Comparison of ENCODE assay signal across 35 cellular contexts in the genomic region with DNA sequence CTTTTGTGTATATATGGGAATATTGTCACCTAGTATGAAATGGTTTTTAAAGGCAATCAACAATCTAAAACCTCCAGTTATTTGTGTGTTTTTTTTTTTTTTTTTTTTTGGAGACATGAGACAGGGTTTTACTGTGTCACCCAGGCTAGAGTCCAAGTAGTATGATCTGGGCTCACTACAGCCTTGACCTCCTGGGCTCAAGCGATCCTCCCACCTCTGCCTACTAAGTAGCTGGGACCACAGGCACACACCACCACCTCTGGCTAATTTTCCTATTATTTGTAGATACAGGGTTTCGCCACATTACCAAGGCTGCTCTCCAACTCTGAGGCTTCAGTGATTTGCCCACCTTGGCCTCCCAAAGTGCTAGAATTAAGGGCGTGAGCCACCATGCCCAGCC.
"Had no signal": no experiment of that assay in that cellular context is flagged by ENCODE, and none has a peak within 500 bp of the region (broad histone marks: within the 10 kb centered on the region; RNA-seq: fewer than 3 reads in every experiment).

No MANE protein-coding gene starts in this region.

- H3K36me3 Mint-ChIP-seq: activated CD4-positive, alpha-beta memory T cell treated with anti-CD3 and anti-CD28 coated beads for 36 hours; brain had no signal

- H3K4me1 ChIP-seq: ascending aorta, breast epithelium, colonic mucosa, gastroesophageal sphincter had no signal

- H3K36me3 ChIP-seq: ascending aorta, breast epithelium, cardiac muscle cell, colonic mucosa, gastroesophageal sphincter had no signal

- H3K27ac Mint-ChIP-seq: activated CD4-positive, alpha-beta memory T cell treated with anti-CD3 and anti-CD28 coated beads for 36 hours; activated CD4-positive, alpha-beta T cell treated with anti-CD3 and anti-CD28 coated beads for 36 hours; activated CD4-positive, alpha-beta T cell treated with anti-CD3 and anti-CD28 coated beads, Interleukin-2, amount 10 ng/mL, durations not matched to agents 24 days and 14 days; activated CD8-positive, alpha-beta memory T cell treated with anti-CD3 and anti-CD28 coated beads, Interleukin-2, amount 10 ng/mL, durations not matched to agents 7 days and 5 days; activated CD8-positive, alpha-beta T cell treated with anti-CD3 and anti-CD28 coated beads, Interleukin-2, amount 10 ng/mL, durations not matched to agents 7 days and 5 days; activated naive CD4-positive, alpha-beta T cell treated with anti-CD3 and anti-CD28 coated beads for 36 hours; activated naive CD4-positive, alpha-beta T cell treated with anti-CD3 and anti-CD28 coated beads, Interleukin-2, amount 50 U/mL, for 24 hours; activated naive CD8-positive, alpha-beta T cell treated with anti-CD3 and anti-CD28 coated beads for 36 hours; activated naive CD8-positive, alpha-beta T cell treated with anti-CD3 and anti-CD28 coated beads, Interleukin-2, amount 50 U/mL, for 24 hours; activated T-helper 1 cell treated with anti-CD3 and anti-CD28 coated beads, Interleukin-12 subunit alpha, Interleukin-12 subunit beta, Interleukin-2, Interleukin-4 antibody, amounts not matched to agents 30 ng/mL and 10 ng/mL and 1 ng/mL, durations not matched to agents 14 hours and 24 hours and 36 hours; activated T-helper 2 cell treated with anti-CD3 and anti-CD28 coated beads, Interferon-gamma antibody, Interleukin-2, Interleukin-4, amounts not matched to agents 10 μg/mL and 5 μg/mL and 100 μg/mL, durations not matched to agents 14 hours and 24 hours and 36 hours; brain; T-helper 17 cell; T-helper 2 cell treated with Interferon-gamma antibody and Interleukin-4, amounts not matched to agents 5 μg/mL and 100 μg/mL, for 36 hours had no signal

- H3K27me3 ChIP-seq: ascending aorta, breast epithelium, cardiac muscle cell, colonic mucosa, esophagus squamous epithelium, gastroesophageal sphincter had no signal

- H3K4me1 Mint-ChIP-seq: activated CD4-positive, alpha-beta T cell treated with anti-CD3 and anti-CD28 coated beads, Interleukin-2, amount 10 ng/mL, durations not matched to agents 24 days and 14 days; activated CD8-positive, alpha-beta memory T cell treated with anti-CD3 and anti-CD28 coated beads, Interleukin-2, amount 10 ng/mL, durations not matched to agents 7 days and 5 days; activated naive CD8-positive, alpha-beta T cell treated with anti-CD3 and anti-CD28 coated beads for 36 hours; brain had no signal

- H3K9me3 ChIP-seq: ascending aorta, breast epithelium, colonic mucosa, esophagus squamous epithelium, gastroesophageal sphincter had no signal

- H3K27me3 Mint-ChIP-seq: activated CD4-positive, alpha-beta memory T cell treated with anti-CD3 and anti-CD28 coated beads for 36 hours; activated CD4-positive, alpha-beta T cell treated with anti-CD3 and anti-CD28 coated beads for 36 hours; activated CD4-positive, alpha-beta T cell treated with anti-CD3 and anti-CD28 coated beads, Interleukin-2, amount 10 ng/mL, durations not matched to agents 24 days and 14 days; activated CD8-positive, alpha-beta memory T cell treated with anti-CD3 and anti-CD28 coated beads, Interleukin-2, amount 10 ng/mL, durations not matched to agents 7 days and 5 days; activated naive CD4-positive, alpha-beta T cell treated with anti-CD3 and anti-CD28 coated beads, Interleukin-2, amount 50 U/mL, for 24 hours; activated naive CD8-positive, alpha-beta T cell treated with anti-CD3 and anti-CD28 coated beads for 36 hours; activated naive CD8-positive, alpha-beta T cell treated with anti-CD3 and anti-CD28 coated beads, Interleukin-2, amount 50 U/mL, for 24 hours; brain; T-helper 17 cell had no signal

- H3K27ac ChIP-seq: ascending aorta, breast epithelium, cardiac muscle cell, colonic mucosa, epithelial cell of prostate, esophagus squamous epithelium, gastroesophageal sphincter had no signal

- DNase-seq: activated CD4-positive, alpha-beta memory T cell treated with anti-CD3 and anti-CD28 coated beads for 36 hours; activated CD4-positive, alpha-beta T cell treated with anti-CD3 and anti-CD28 coated beads for 36 hours; activated CD4-positive, alpha-beta T cell treated with anti-CD3 and anti-CD28 coated beads, Interleukin-2, amount 10 ng/mL, durations not matched to agents 24 days and 14 days; activated CD4-positive, CD25-positive, alpha-beta regulatory T cell; activated CD4-positive, CD25-positive, alpha-beta regulatory T cell treated with anti-CD3 and anti-CD28 coated beads, Interleukin-2, amount 50 U/mL, for 72 hours; activated CD8-positive, alpha-beta memory T cell treated with anti-CD3 and anti-CD28 coated beads, Interleukin-2, amount 10 ng/mL, durations not matched to agents 7 days and 5 days; activated CD8-positive, alpha-beta memory T cell treated with anti-CD3 and anti-CD28 coated beads, Interleukin-2, amount 50 U/mL, for 4 hours; activated CD8-positive, alpha-beta T cell treated with anti-CD3 and anti-CD28 coated beads, Interleukin-2, amount 10 ng/mL, durations not matched to agents 7 days and 5 days; activated effector memory CD4-positive, alpha-beta T cell treated with anti-CD3 and anti-CD28 coated beads, Interleukin-2, amount 50 U/mL, for 16 hours; activated naive CD4-positive, alpha-beta T cell treated with anti-CD3 and anti-CD28 coated beads for 36 hours; activated naive CD8-positive, alpha-beta T cell treated with anti-CD3 and anti-CD28 coated beads for 36 hours; activated naive CD8-positive, alpha-beta T cell treated with anti-CD3 and anti-CD28 coated beads, Interleukin-2, amount 50 U/mL, for 24 hours; activated T-cell treated with anti-CD3 and anti-CD28 coated beads, Interleukin-2, amount 50 U/mL, for 1 hour; activated T-cell treated with anti-CD3 and anti-CD28 coated beads, Interleukin-2, amount 50 U/mL, for 48 hours; central memory CD4-positive, alpha-beta T cell; cerebellar nuclear complex; colonic mucosa; effector CD8-positive, alpha-beta T cell; esophagus squamous epithelium; foreskin melanocyte; T-helper 1 cell; T-helper 17 cell; T1000 had no signal

- H3K4me3 ChIP-seq: ascending aorta, breast epithelium, cardiac muscle cell, colonic mucosa, esophagus squamous epithelium, gastroesophageal sphincter had no signal

- ATAC-seq: activated CD4-positive, alpha-beta T cell treated with anti-CD3 and anti-CD28 coated beads for 36 hours; activated CD8-positive, alpha-beta memory T cell treated with anti-CD3 and anti-CD28 coated beads, Interleukin-2, amount 10 ng/mL, durations not matched to agents 7 days and 5 days; activated CD8-positive, alpha-beta T cell treated with anti-CD3 and anti-CD28 coated beads, Interleukin-2, amount 10 ng/mL, durations not matched to agents 7 days and 5 days; activated naive CD8-positive, alpha-beta T cell treated with anti-CD3 and anti-CD28 coated beads, Interleukin-2, amount 50 U/mL, for 24 hours; gastroesophageal sphincter; T-helper 17 cell had no signal

- H3K4me3 Mint-ChIP-seq: activated CD4-positive, alpha-beta memory T cell treated with anti-CD3 and anti-CD28 coated beads for 36 hours; activated CD4-positive, alpha-beta T cell treated with anti-CD3 and anti-CD28 coated beads for 36 hours; activated CD4-positive, alpha-beta T cell treated with anti-CD3 and anti-CD28 coated beads, Interleukin-2, amount 10 ng/mL, durations not matched to agents 24 days and 14 days; activated CD8-positive, alpha-beta memory T cell treated with anti-CD3 and anti-CD28 coated beads, Interleukin-2, amount 10 ng/mL, durations not matched to agents 7 days and 5 days; activated CD8-positive, alpha-beta T cell treated with anti-CD3 and anti-CD28 coated beads, Interleukin-2, amount 10 ng/mL, durations not matched to agents 7 days and 5 days; activated naive CD4-positive, alpha-beta T cell treated with anti-CD3 and anti-CD28 coated beads for 36 hours; activated naive CD4-positive, alpha-beta T cell treated with anti-CD3 and anti-CD28 coated beads, Interleukin-2, amount 50 U/mL, for 24 hours; activated naive CD8-positive, alpha-beta T cell treated with anti-CD3 and anti-CD28 coated beads for 36 hours; activated naive CD8-positive, alpha-beta T cell treated with anti-CD3 and anti-CD28 coated beads, Interleukin-2, amount 50 U/mL, for 24 hours; activated T-helper 1 cell treated with anti-CD3 and anti-CD28 coated beads, Interleukin-12 subunit alpha, Interleukin-12 subunit beta, Interleukin-2, Interleukin-4 antibody, amounts not matched to agents 30 ng/mL and 10 ng/mL and 1 ng/mL, durations not matched to agents 14 hours and 24 hours and 36 hours; brain; T-helper 17 cell; T-helper 2 cell treated with Interferon-gamma antibody and Interleukin-4, amounts not matched to agents 5 μg/mL and 100 μg/mL, for 36 hours had no signal

- FAIRE-seq: endometrium, endothelial cell of umbilical vein had no signal

- H3K9me3 Mint-ChIP-seq: activated CD4-positive, alpha-beta memory T cell treated with anti-CD3 and anti-CD28 coated beads for 36 hours; activated CD4-positive, alpha-beta T cell treated with anti-CD3 and anti-CD28 coated beads, Interleukin-2, amount 10 ng/mL, durations not matched to agents 24 days and 14 days; activated naive CD4-positive, alpha-beta T cell treated with anti-CD3 and anti-CD28 coated beads for 36 hours; activated naive CD8-positive, alpha-beta T cell treated with anti-CD3 and anti-CD28 coated beads for 36 hours; activated naive CD8-positive, alpha-beta T cell treated with anti-CD3 and anti-CD28 coated beads, Interleukin-2, amount 50 U/mL, for 24 hours; activated T-helper 1 cell treated with anti-CD3 and anti-CD28 coated beads, Interleukin-12 subunit alpha, Interleukin-12 subunit beta, Interleukin-2, Interleukin-4 antibody, amounts not matched to agents 30 ng/mL and 10 ng/mL and 1 ng/mL, durations not matched to agents 14 hours and 24 hours and 36 hours; activated T-helper 2 cell treated with anti-CD3 and anti-CD28 coated beads, Interferon-gamma antibody, Interleukin-2, Interleukin-4, amounts not matched to agents 10 μg/mL and 5 μg/mL and 100 μg/mL, durations not matched to agents 14 hours and 24 hours and 36 hours; brain; T-helper 2 cell treated with Interferon-gamma antibody and Interleukin-4, amounts not matched to agents 5 μg/mL and 100 μg/mL, for 36 hours had no signal
